In genomic region chr7:99380823-99381663, GRCh38 we compare ENCODE assay signal across 8 cellular contexts. TPM values are rescaled to one million over a fixed set of nuclear protein-coding genes. Genes with fewer than 3 reads are reported as not detected.
DNase-seq lines count a peak whose midpoint lies in the region; ATAC-seq and TF ChIP-seq lines count a peak whose summit lies in the region.

No MANE protein-coding gene starts in this region.

- DNase-seq in T-helper 2 cell (peak; percentile 75 to 98 (median 88)), brain microvascular endothelial cell (no peak), natural killer cell (peak; percentile 82), islet precursor cell (no peak), NCI-H226 (no peak)

- H3K27ac Mint-ChIP-seq in natural killer cell = peak overlapping the region; percentile 97

- TF ChIP-seq CTCF in brain microvascular endothelial cell (IDR thresholded peaks at IDR 0.05; ENCODE audit: low read depth, low read length, missing control alignments) (no peak), natural killer cell (IDR thresholded peaks at IDR 0.05) (no peak)

- in situ Hi-C loops in brain microvascular endothelial cell (cut with HindIII; ENCODE audit: low pct_ligation_motif_present, low sequenced_read_pairs) = no loop called here

- H3K27me3 Mint-ChIP-seq in natural killer cell (ENCODE audit: low read depth in 2 of 2) = no peaks in the 10 kb centered on the region

- H3K27ac ChIP-seq in brain microvascular endothelial cell (peak overlapping the region; percentile 80), temporal lobe (ENCODE audit: low read depth, low read length) (peak overlapping the region; percentile 36)

- peak; percentile 70 for ATAC-seq in GM18505 (IDR thresholded peaks at IDR 0.05; ENCODE audit: unreplicated experiment)
- peak; percentile 67 for ATAC-seq in HG02870 (IDR thresholded peaks at IDR 0.05; ENCODE audit: unreplicated experiment)
- peak; percentile 78 to 95 (median 92) for ATAC-seq in natural killer cell

- peak overlapping the region; percentile 87 for H3K4me3 Mint-ChIP-seq in natural killer cell

- H3K9me3 Mint-ChIP-seq in natural killer cell = no peaks in the 10 kb centered on the region

- H3K4me1 Mint-ChIP-seq in natural killer cell = peaks cover 44 to 69% of the 10 kb centered on the region in 2 donors

- no peaks in the 10 kb centered on the region for H3K36me3 Mint-ChIP-seq in natural killer cell

- TF ChIP-seq POLR2A in GM18505 (IDR thresholded peaks at IDR 0.05; ENCODE audit: borderline replicate concordance, extremely low read depth, insufficient read depth, insufficient read length) = peak; percentile 63

- H3K4me3 ChIP-seq in brain microvascular endothelial cell (ENCODE audit: low read depth, low read length) = no peak overlapping the region

- intact Hi-C loops in natural killer cell (cut with micrococcal nuclease) = loop anchor here (1.0 kb wide), 1 partner anchor 27 kb away; the partner anchor contains the start of genes BUD31 and PDAP1

- no peaks in the 10 kb centered on the region for H3K27me3 ChIP-seq in brain microvascular endothelial cell (replicated peaks)

- H3K36me3 ChIP-seq in brain microvascular endothelial cell (replicated peaks) = peaks cover 34% of the 10 kb centered on the region

RNA-seq across cellular contexts. Expression of gene ARPC1B, which starts 6.5 kb away (rescaled TPM):
- 100 to 1,000 TPM; 161 to 184 (median 179) TPM for total RNA-seq in natural killer cell
- 6.9 TPM for total RNA-seq in temporal lobe

RNA-seq across cellular contexts. Expression of gene PDAP1, which starts 27.4 kb away (rescaled TPM):
- total RNA-seq in natural killer cell (10 to 100 TPM; 55.3 to 60.6 (median 59.3) TPM), temporal lobe (24.6 TPM)

RNA-seq across cellular contexts. Expression of gene BUD31, which starts 27.7 kb away (rescaled TPM):
- total RNA-seq in natural killer cell = 100 to 1,000 TPM; 145 to 190 (median 187) TPM
- total RNA-seq in temporal lobe = 42.5 TPM

RNA-seq across cellular contexts. Expression of gene ARPC1A, which starts 55.3 kb away (rescaled TPM):
- total RNA-seq in natural killer cell = 10 to 100 TPM; 38.1 to 48.1 (median 47.9) TPM
- 70.1 TPM for total RNA-seq in temporal lobe

RNA-seq across cellular contexts. Expression of gene PTCD1, which starts 57.6 kb away (rescaled TPM):
- 1 to 10 TPM; 5.3 to 6.6 (median 6.4) TPM for total RNA-seq in natural killer cell
- total RNA-seq in temporal lobe = 5.2 TPM

Comparison
In these comparisons a context has a peak if more than half of its experiments do, and no peak if none do; other contexts are left out.
1. DNase-seq: peak in T-helper 2 cell (5 of 5) and natural killer cell (single experiment); none in brain microvascular endothelial cell (single experiment), islet precursor cell (single experiment) and NCI-H226 (single experiment).
2. RNA of gene ARPC1B, which starts 6.5 kb away (total RNA-seq): 161 to 184 TPM in natural killer cell; 6.9 TPM in temporal lobe (single experiment); every median in the first group is over 10 times any median in the second.
3. Peak in every context shown above with its lines, with median percentiles within 50 percentile points of each other: ATAC-seq.